ENCODE assay signal across 8 cellular contexts in genomic region chr9:136410500-136411287, GRCh38. TPM values are rescaled to one million over a fixed set of nuclear protein-coding genes. Genes with fewer than 3 reads are reported as not detected.
A peak's percentile ranks its signal among the peaks of the same experiment; 100 is the strongest.
DNase-seq lines count a peak whose midpoint lies in the region; ATAC-seq, FAIRE-seq and TF ChIP-seq lines count a peak whose summit lies in the region.

A gene with protein sequence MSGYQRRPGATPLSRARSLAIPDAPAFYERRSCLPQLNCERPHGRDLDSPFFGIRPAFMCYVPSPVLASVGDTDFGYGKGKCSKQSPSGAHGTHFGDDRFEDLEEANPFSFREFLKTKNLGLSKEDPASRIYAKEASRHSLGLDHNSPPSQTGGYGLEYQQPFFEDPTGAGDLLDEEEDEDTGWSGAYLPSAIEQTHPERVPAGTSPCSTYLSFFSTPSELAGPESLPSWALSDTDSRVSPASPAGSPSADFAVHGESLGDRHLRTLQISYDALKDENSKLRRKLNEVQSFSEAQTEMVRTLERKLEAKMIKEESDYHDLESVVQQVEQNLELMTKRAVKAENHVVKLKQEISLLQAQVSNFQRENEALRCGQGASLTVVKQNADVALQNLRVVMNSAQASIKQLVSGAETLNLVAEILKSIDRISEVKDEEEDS (minus strand): TSS chr9:136410614. CDS start chr9:136410397, 217 bp downstream.
TSS of gene PMPCA (plus strand) at chr9:136410658. CDS start at chr9:136410669, 11 bp downstream.

- peak within 1 kb of the TSS; percentile 99 for H3K9ac ChIP-seq in NT2/D1 (ENCODE audit: insufficient read length, low read depth)
- H3K9ac ChIP-seq in H1 (replicated peaks in 1 of 4; ENCODE audit: extremely low read depth in 1 of 4, low read depth in 3 of 4, low read length in 3 of 4) = peak within 1 kb of the TSS; percentile 78 to 92 (median 88)

- peak within 1 kb of the TSS; percentile 93 for H3K27ac ChIP-seq in CD4-positive, alpha-beta memory T cell (ENCODE audit: low read depth, low read length)
- peak within 1 kb of the TSS; percentile 75 for H3K27ac ChIP-seq in H1 (ENCODE audit: low read depth, low read length)

- 0 out of 2 replicates have a peak within 1 kb of the TSS, but pooled peaks have one; percentile 34 for H2AFZ ChIP-seq in H1 (ENCODE audit: low read length)

- WGBS in H1 (ENCODE audit: extremely low coverage in 1 of 2, insufficient coverage in 1 of 2, insufficient read length in 1 of 2, insufficient replicate concordance in 2 of 2, low coverage in 1 of 2, low lambda C conversion rate in 2 of 2, missing lambda C conversion rate in 1 of 2), 2 experiments = 4% methylated on average over 55 of the region's 83 CpGs; no CpG with 5 or more reads in 1 of the 2 experiments

- H3K4me1 Mint-ChIP-seq in CD4-positive, alpha-beta memory T cell = peaks cover 23 to 59% (median 40%) of the 10 kb centered on the region in 4 donors
- peaks cover 25% of the 10 kb centered on the region for H3K4me1 Mint-ChIP-seq in memory B cell

- no peak for TF ChIP-seq RAD21 in H1 (IDR thresholded peaks at IDR 0.05 in 1 of 2, conservative IDR thresholded peaks at IDR 0.05 in 1 of 2; ENCODE audit: low read depth in 2 of 2, low read length in 2 of 2)

- H3K23ac ChIP-seq in H1 (ENCODE audit: insufficient read length) = no peak within 1 kb of the TSS

- H4K5ac ChIP-seq in H1 (ENCODE audit: insufficient read length, low read depth, low read length) = peak within 1 kb of the TSS; percentile 44

- FAIRE-seq in H1 (lab: Jason Lieb, UNC) = no peak

- no peak within 1 kb of the TSS for H2BK20ac ChIP-seq in H1 (ENCODE audit: low read length)

- H3K9me3 ChIP-seq in CD4-positive, alpha-beta memory T cell (ENCODE audit: control insufficient read depth in 1 of 2, low read length in 2 of 2) = no peaks in the 10 kb centered on the region
- H3K9me3 ChIP-seq in NT2/D1 (ENCODE audit: insufficient read depth, low read length) (no peaks in the 10 kb centered on the region), H1 (ENCODE audit: insufficient read depth in 2 of 2, low read depth in 1 of 2, low read length in 1 of 2) (no peaks in the 10 kb centered on the region)

- H2BK120ac ChIP-seq in H1 (replicated peaks; ENCODE audit: low read depth, low read length) = no peak within 1 kb of the TSS

- H2BK5ac ChIP-seq in H1 (ENCODE audit: low read depth, low read length) = peak within 1 kb of the TSS; percentile 71; the same call in 1 of the 2 replicates

- peak within 1 kb of the TSS; percentile 65 for H4K91ac ChIP-seq in H1 (replicated peaks; ENCODE audit: insufficient read length, low read length)

- peak within 1 kb of the TSS; percentile 87 to 92 (median 90) for H3K4me3 Mint-ChIP-seq in CD4-positive, alpha-beta memory T cell
- peak within 1 kb of the TSS; percentile 88 for H3K4me3 Mint-ChIP-seq in memory B cell

- H3K27ac Mint-ChIP-seq in CD4-positive, alpha-beta memory T cell = peak within 1 kb of the TSS; percentile 81 to 96 (median 94)
- peak within 1 kb of the TSS; percentile 94 for H3K27ac Mint-ChIP-seq in memory B cell

- peaks cover 0 to 2% (median 0%) of the 10 kb centered on the region in 8 donors for H3K9me3 Mint-ChIP-seq in CD4-positive, alpha-beta memory T cell
- peaks cover 5% of the 10 kb centered on the region for H3K9me3 Mint-ChIP-seq in memory B cell

- peak within 1 kb of the TSS; percentile 71 to 85 for H3K4me3 ChIP-seq in CD4-positive, alpha-beta memory T cell (ENCODE audit: low read length in 2 of 2)
- H3K4me3 ChIP-seq in NT2/D1 (ENCODE audit: insufficient read length, low read depth) (peak within 1 kb of the TSS; percentile 99), H1 (ENCODE audit: extremely low read depth in 1 of 4, insufficient read depth in 2 of 4, low read depth in 3 of 4, low read length in 4 of 4) (peak within 1 kb of the TSS; percentile 87 to 93 (median 92))

- H2BK15ac ChIP-seq in H1 (ENCODE audit: low read length) = no peak within 1 kb of the TSS

- peaks cover 45% of the 10 kb centered on the region for H3K36me3 ChIP-seq in CD4-positive, alpha-beta memory T cell (ENCODE audit: insufficient read depth, low read length)
- H3K36me3 ChIP-seq in NT2/D1 (ENCODE audit: insufficient read depth, insufficient read length, low read length) (peaks cover 79% of the 10 kb centered on the region), H1 (ENCODE audit: control insufficient read depth in 2 of 4, insufficient read depth in 4 of 4, low read length in 3 of 4) (peaks cover 24 to 42% (median 35%) of the 10 kb centered on the region in 4 experiments)

- peaks cover 11 to 53% of the 10 kb centered on the region in 2 experiments for H3K79me2 ChIP-seq in H1 (ENCODE audit: control insufficient read depth in 1 of 2, insufficient read depth in 2 of 2, low read length in 2 of 2)

- H3K18ac ChIP-seq in H1 (ENCODE audit: extremely low read depth, low read length) = 0 out of 2 replicates have a peak within 1 kb of the TSS, but pooled peaks have one; percentile 32

- TF ChIP-seq CTCF in H1 (IDR thresholded peaks at IDR 0.05; ENCODE audit: control extremely low read depth in 1 of 3, insufficient read depth in 1 of 3, low read depth in 1 of 3, low read length in 3 of 3) = no peak

- H3K23me2 ChIP-seq in H1 (ENCODE audit: low read depth, low read length) = peaks cover 9% of the 10 kb centered on the region

- H3K4me1 ChIP-seq in CD4-positive, alpha-beta memory T cell (ENCODE audit: insufficient read depth, low read length) = peaks cover 35% of the 10 kb centered on the region
- H3K4me1 ChIP-seq in NT2/D1 (ENCODE audit: insufficient read depth, insufficient read length) = peaks cover 15% of the 10 kb centered on the region
- peaks cover 0 to 3% (median 3%) of the 10 kb centered on the region in 4 experiments; a peak in 4 of 7 replicates for H3K4me1 ChIP-seq in H1 (replicated peaks in 1 of 4; ENCODE audit: control insufficient read depth in 3 of 4, insufficient read depth in 4 of 4, low read length in 3 of 4)

- TF ChIP-seq EP300 in H1 (IDR thresholded peaks at IDR 0.05; ENCODE audit: borderline replicate concordance in 1 of 2, low read depth in 2 of 2, low read length in 2 of 2) = no peak

- H2AK5ac ChIP-seq in H1 (ENCODE audit: low read depth, low read length) = 0 out of 2 replicates have a peak within 1 kb of the TSS, but pooled peaks have one; percentile 42

- intact Hi-C loops in CD4-positive, alpha-beta memory T cell (cut with micrococcal nuclease) = loop anchor here (1.0 kb wide), 2 partner anchors 10 to 73 kb away; partner anchors contain the start of genes SEC16A and SNAPC4

- H3K14ac ChIP-seq in H1 (ENCODE audit: insufficient read length) = no peak within 1 kb of the TSS

- H2BK12ac ChIP-seq in H1 (ENCODE audit: low read depth, low read length) = no peak within 1 kb of the TSS; the same call in 1 of the 2 replicates

- peak; percentile 82 to 91 for TF ChIP-seq POLR2A in H1 (IDR thresholded peaks at IDR 0.05; ENCODE audit: control extremely low read depth in 1 of 2, low read depth in 2 of 2, low read length in 2 of 2)

- POLR2A ChIA-PET in CD4-positive, alpha-beta memory T cell (lab: Charles Lee; ENCODE audit: partially characterized antibody) = interaction anchor here (0.8 to 4.6 kb wide), 6 partner anchors 10 to 128 kb away, joined by 3 to 36 read pairs (median 5); partner anchors contain the start of genes DNLZ and SNAPC4
- POLR2A ChIA-PET in H1 (lab: Charles Lee; ENCODE audit: partially characterized antibody) = interaction anchor here (0.7 to 8.0 kb wide), 12 partner anchors 13 to 80 kb away, joined by 3 to 123 read pairs (median 4); partner anchors contain the start of genes DNLZ and SNAPC4

- H4K20me1 ChIP-seq in H1 (replicated peaks in 1 of 2; ENCODE audit: control insufficient read depth in 1 of 2, insufficient read depth in 2 of 2, low read length in 2 of 2) = peaks cover 16 to 17% of the 10 kb centered on the region in 2 experiments

- peaks cover 21% of the 10 kb centered on the region for H3K79me1 ChIP-seq in H1 (ENCODE audit: low read depth, low read length)

- peak within 1 kb of the TSS; percentile 33 for H3K4ac ChIP-seq in H1 (replicated peaks; ENCODE audit: insufficient read length, low read depth, low read length)

- ATAC-seq in GM19467 (IDR thresholded peaks at IDR 0.05; ENCODE audit: unreplicated experiment) = peak; percentile 63
- peak; percentile 83 for ATAC-seq in memory B cell (ENCODE audit: low read depth)

- no peaks in the 10 kb centered on the region for H3K27me3 ChIP-seq in CD4-positive, alpha-beta memory T cell (ENCODE audit: insufficient read depth, low read length)
- H3K27me3 ChIP-seq in NT2/D1 (ENCODE audit: insufficient read depth, insufficient read length) (no peaks in the 10 kb centered on the region), H1 (replicated peaks in 1 of 4; ENCODE audit: control insufficient read depth in 3 of 4, extremely low read depth in 1 of 4, insufficient read depth in 3 of 4, low read length in 3 of 4) (no peaks in the 10 kb centered on the region)

- peaks cover 35 to 60% of the 10 kb centered on the region in 2 donors for H3K36me3 Mint-ChIP-seq in CD4-positive, alpha-beta memory T cell
- peaks cover 28% of the 10 kb centered on the region for H3K36me3 Mint-ChIP-seq in memory B cell

- CTCF ChIA-PET in CD4-positive, alpha-beta memory T cell (lab: Charles Lee; ENCODE audit: partially characterized antibody) = interaction anchor here (0.8 to 2.5 kb wide), 6 partner anchors 7 to 48 kb away, joined by 3 to 20 read pairs (median 3); partner anchors contain the start of genes DNLZ and SNAPC4
- CTCF ChIA-PET in H1 (lab: Charles Lee; ENCODE audit: partially characterized antibody) = interaction anchor here (1.0 to 1.4 kb wide), 4 partner anchors 10 to 219 kb away, joined by 3 to 10 read pairs (median 3); no protein-coding TSS in a partner anchor

- peak within 1 kb of the TSS; percentile 68 to 94 for H3K4me2 ChIP-seq in H1 (ENCODE audit: insufficient read depth in 1 of 2, low read depth in 2 of 2, low read length in 2 of 2)

- H4K8ac ChIP-seq in H1 (ENCODE audit: extremely low read depth, insufficient read depth, low read length) = peak within 1 kb of the TSS; percentile 97

- H3K56ac ChIP-seq in H1 (replicated peaks; ENCODE audit: insufficient read length, low read depth, low read length) = peak within 1 kb of the TSS; percentile 80

- H3K27me3 Mint-ChIP-seq in CD4-positive, alpha-beta memory T cell = no peaks in the 10 kb centered on the region
- H3K27me3 Mint-ChIP-seq in memory B cell = no peaks in the 10 kb centered on the region

- peak; percentile 93 to 94 (median 93) for DNase-seq in CD4-positive, alpha-beta memory T cell
- DNase-seq in HT-29 (ENCODE audit: low spot score) (peak; percentile 88), NT2/D1 (ENCODE audit: low read depth, low spot score) (peak; percentile 85), H1 (ENCODE audit: low read depth in 1 of 2, low spot score in 2 of 2) (peak in 1 of 2 experiments; percentile 94), memory B cell (ENCODE audit: low spot score in 2 of 2) (peak; percentile 95 to 97)
- peak; percentile 87 to 99 (median 98) for DNase-seq in activated CD8-positive, alpha-beta memory T cell treated with anti-CD3 and anti-CD28 coated beads for 48 hours (ENCODE audit: low read depth in 2 of 3, low spot score in 2 of 3)
- DNase-seq in stimulated activated CD4-positive, alpha-beta T cell treated with anti-CD3 and anti-CD28 coated beads, TNF-alpha, amount 100 ng/mL, for 48 hours (ENCODE audit: low read depth in 3 of 3) = peak; percentile 90 to 95 (median 94)

RNA-seq across cellular contexts. Expression of the first gene that starts in this region (rescaled TPM):
- 10 to 100 TPM; 82.9 to 85.9 TPM for total RNA-seq in CD4-positive, alpha-beta memory T cell
- polyA plus RNA-seq in CD4-positive, alpha-beta memory T cell = 10 to 100 TPM in 1 of 2 donors, 1 to 10 TPM in 1; 8.3 to 12.7 TPM
- total RNA-seq in HT-29 (2014; rRNA removed; shearing (Covaris generic)) = 178 and 196 TPM in 2 replicates
- total RNA-seq in H1 (2021; fragmentation: NEBNext Ultra II Directional; extraction: Animal tissue kit (Norgen Biotek cat#: 25700)) = 102 and 110 TPM in 2 replicates
- 65.2 and 80.3 TPM in 2 replicates for polyA plus RNA-seq in H1 (2011; rRNA removed)
- polyA plus RNA-seq in H1 (2011; cell fraction: cytosol; rRNA removed) = 77.5 TPM
- polyA plus RNA-seq in H1 (2011; cell fraction: nucleus; rRNA removed) = 237 TPM
- 82.6 to 103 TPM (median 92.1 TPM) in 4 replicates for polyA plus RNA-seq in H1 (2012, experiment 1 of 2)
- polyA plus RNA-seq in H1 (2012, experiment 2 of 2) = 74.3 TPM
- 89.2 TPM for polyA plus RNA-seq in H1 (2013, experiment 1 of 2)
- polyA plus RNA-seq in H1 (2013, experiment 2 of 2) = 84.8 TPM
- 30.7 and 44.1 TPM in 2 replicates for polyA minus RNA-seq in H1 (2011; rRNA and poly(A)+ RNA removed)
- 46.9 TPM for polyA minus RNA-seq in H1 (2011; cell fraction: cytosol; rRNA and poly(A)+ RNA removed)
- 59.4 TPM for polyA minus RNA-seq in H1 (2011; cell fraction: nucleus; rRNA and poly(A)+ RNA removed)

RNA-seq across cellular contexts. Expression of gene PMPCA, which starts in this region (rescaled TPM):
- 10 to 100 TPM; 71.8 to 73.3 TPM for total RNA-seq in CD4-positive, alpha-beta memory T cell
- polyA plus RNA-seq in CD4-positive, alpha-beta memory T cell = 10 to 100 TPM; 44.2 to 45.2 TPM
- total RNA-seq in HT-29 (2014; rRNA removed; shearing (Covaris generic)) = 147 and 152 TPM in 2 replicates
- 88.2 and 89.2 TPM in 2 replicates for total RNA-seq in H1 (2021; fragmentation: NEBNext Ultra II Directional; extraction: Animal tissue kit (Norgen Biotek cat#: 25700))
- polyA plus RNA-seq in H1 (2011; rRNA removed) = 60.0 and 78.1 TPM in 2 replicates
- polyA plus RNA-seq in H1 (2011; cell fraction: cytosol; rRNA removed) = 75.6 TPM
- 166 TPM for polyA plus RNA-seq in H1 (2011; cell fraction: nucleus; rRNA removed)
- polyA plus RNA-seq in H1 (2012, experiment 1 of 2) = 66.9 to 110 TPM (median 91.3 TPM) in 4 replicates
- 120 TPM for polyA plus RNA-seq in H1 (2012, experiment 2 of 2)
- polyA plus RNA-seq in H1 (2013, experiment 1 of 2) = 61.4 TPM
- 54.4 TPM for polyA plus RNA-seq in H1 (2013, experiment 2 of 2)
- 41.6 and 48.9 TPM in 2 replicates for polyA minus RNA-seq in H1 (2011; rRNA and poly(A)+ RNA removed)
- 27.4 TPM for polyA minus RNA-seq in H1 (2011; cell fraction: cytosol; rRNA and poly(A)+ RNA removed)
- 40.3 TPM for polyA minus RNA-seq in H1 (2011; cell fraction: nucleus; rRNA and poly(A)+ RNA removed)
